In genomic region chr14:101666264-101666663, GRCh38 we compare ENCODE assay signal across 2 cellular contexts.
"Had no signal": no experiment of that assay in that cellular context is flagged by ENCODE, and none has a peak within 500 bp of the region (broad histone marks: within the 10 kb centered on the region; RNA-seq: fewer than 3 reads in every experiment).

No MANE protein-coding gene starts in this region.

- H3K4me3 ChIP-seq: GM12878 had no signal

- DNase-seq: GDM1 had no signal
